ENCODE assay signal across 27 cellular contexts in the genomic region with DNA sequence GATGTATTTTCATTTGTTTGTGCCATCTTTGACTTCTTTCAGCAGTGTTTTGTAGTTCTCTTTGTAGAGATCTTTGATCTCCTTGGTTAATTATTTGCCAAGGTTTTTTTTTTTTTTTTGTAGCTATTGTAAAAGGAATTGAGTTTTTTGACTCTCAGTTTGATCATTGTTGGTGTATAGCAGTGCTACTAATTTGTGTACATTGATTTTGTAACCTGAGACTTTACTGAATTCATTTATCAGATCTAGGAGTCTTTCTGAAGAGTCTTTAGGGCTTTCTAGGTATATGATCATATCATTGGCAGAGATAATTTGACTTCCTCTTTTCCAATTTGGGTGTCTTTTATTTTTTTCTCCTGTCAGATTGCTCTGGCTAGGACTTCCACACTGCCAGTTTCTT. TPM values are rescaled to one million over a fixed set of nuclear protein-coding genes. Genes with fewer than 3 reads are reported as not detected.
"Had no signal": no experiment of that assay in that cellular context is flagged by ENCODE, and none has a peak within 500 bp of the region (broad histone marks: within the 10 kb centered on the region; RNA-seq: fewer than 3 reads in every experiment).

No MANE protein-coding gene starts in this region.

- FAIRE-seq: RCC 7860, TTC549 had no signal

- H3K27ac ChIP-seq: breast epithelium, coronary artery, SJSA1 had no signal

- H3K4me1 ChIP-seq: breast epithelium, SJSA1 had no signal

- H3K9me3 ChIP-seq: breast epithelium, SJSA1 had no signal

- H3K36me3 ChIP-seq: breast epithelium, SJSA1 had no signal

- H3K4me3 ChIP-seq: breast epithelium, coronary artery, SJSA1 had no signal

- ATAC-seq: activated CD4-positive, CD25-positive, alpha-beta regulatory T cell treated with anti-CD3 and anti-CD28 coated beads, Interleukin-2, amount 50 U/mL, for 24 hours; activated CD8-positive, alpha-beta T cell treated with anti-CD3 and anti-CD28 coated beads, Interleukin-2, amount 10 ng/mL, durations not matched to agents 7 days and 5 days; T-cell had no signal

- DNase-seq: activated CD4-positive, alpha-beta T cell treated with anti-CD3 and anti-CD28 coated beads for 48 hours; activated CD4-positive, alpha-beta T cell treated with anti-CD3 and anti-CD28 coated beads, Interleukin-2, amount 50 U/mL, for 4 hours; activated CD8-positive, alpha-beta memory T cell treated with anti-CD3 and anti-CD28 coated beads, Interleukin-2, amount 50 U/mL, for 48 hours; activated CD8-positive, alpha-beta T cell treated with anti-CD3 and anti-CD28 coated beads, Interleukin-2, amount 10 ng/mL, durations not matched to agents 7 days and 5 days; activated naive CD4-positive, alpha-beta T cell treated with anti-CD3 and anti-CD28 coated beads, Interleukin-2, amount 50 U/mL, for 16 hours; activated T-cell treated with anti-CD3 and anti-CD28 coated beads, Interleukin-2, amount 50 U/mL, for 1 hour; aorta; central memory CD4-positive, alpha-beta T cell; NCI-H1105; NCI-H1436; NCI-H1694 treated with DMSO at 0.1 percent for 48 hours; NCI-H2029 treated with DMSO at 0.1 percent for 48 hours; NCI-H345; NCI-H510A; NCI-H526 treated with DMSO at 0.1 percent for 48 hours; NCI-H82; SHP77; T-cell; T-helper 2 cell; T1000 had no signal

RNA-seq across cellular contexts. Expression of gene POMGNT2, which starts 42.2 kb away (rescaled TPM):
- total RNA-seq: OCI-LY7 had no signal
